ENCODE assay signal across 33 cellular contexts in the genomic region with DNA sequence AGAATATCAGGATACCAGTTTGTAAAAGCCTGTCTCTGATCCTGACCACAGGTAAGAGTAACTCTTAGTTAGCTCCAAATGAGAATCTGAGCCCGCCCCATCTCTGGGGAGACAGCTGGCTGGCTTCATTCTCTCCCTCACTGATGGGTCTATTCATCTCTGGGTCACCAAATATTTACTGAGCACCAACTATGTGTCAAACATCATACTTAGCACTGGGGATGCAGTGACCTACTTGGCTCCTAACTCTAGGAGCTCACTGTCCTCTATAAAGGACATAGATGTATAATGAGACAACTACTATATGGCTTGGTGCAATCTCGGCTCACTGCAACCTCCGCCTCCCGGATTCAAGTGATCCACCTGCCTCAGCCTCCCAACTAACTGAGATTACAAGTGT.
"Had no signal": no experiment of that assay in that cellular context is flagged by ENCODE, and none has a peak within 500 bp of the region (broad histone marks: within the 10 kb centered on the region; RNA-seq: fewer than 3 reads in every experiment).

No MANE protein-coding gene starts in this region.

- H3K4me1 ChIP-seq: adrenal gland had no signal

- H3K27me3 ChIP-seq: adrenal gland, ascending aorta, body of pancreas, brain microvascular endothelial cell, breast epithelium, cardiac muscle cell had no signal

- H3K36me3 ChIP-seq: adrenal gland, ascending aorta, brain microvascular endothelial cell, breast epithelium, cardiac muscle cell had no signal

- H3K4me3 ChIP-seq: adrenal gland, ascending aorta, body of pancreas, breast epithelium, cardiac muscle cell had no signal

- H3K9me3 ChIP-seq: adrenal gland, ascending aorta, body of pancreas, breast epithelium had no signal

- FAIRE-seq: astrocyte, bronchial epithelial cell had no signal

- ATAC-seq: activated naive CD4-positive, alpha-beta T cell treated with anti-CD3 and anti-CD28 coated beads, Interleukin-2, amount 50 U/mL, for 72 hours; activated naive CD8-positive, alpha-beta T cell treated with anti-CD3 and anti-CD28 coated beads, Interleukin-2, amount 50 U/mL, for 24 hours; activated T-cell treated with anti-CD3 and anti-CD28 coated beads, Interleukin-2, amount 50 U/mL, for 4 hours; activated T-cell treated with anti-CD3 and anti-CD28 coated beads, Interleukin-2, amount 50 U/mL, for 72 hours; activated T-helper 17 cell treated with anti-CD3 and anti-CD28 coated beads, Interleukin-2, amount 50 U/mL, for 72 hours; body of pancreas had no signal

- DNase-seq: activated effector memory CD4-positive, alpha-beta T cell treated with anti-CD3 and anti-CD28 coated beads, Interleukin-2, amount 50 U/mL, for 16 hours; activated effector memory CD4-positive, alpha-beta T cell treated with Interleukin-2 at 50 U/mL for 16 hours; activated gamma-delta T cell; activated gamma-delta T cell treated with Interleukin-2 at 50 U/mL for 16 hours; activated naive CD4-positive, alpha-beta T cell; activated naive CD4-positive, alpha-beta T cell treated with anti-CD3 and anti-CD28 coated beads for 36 hours; activated naive CD4-positive, alpha-beta T cell treated with anti-CD3 and anti-CD28 coated beads, Interleukin-2, amount 10 ng/mL, durations not matched to agents 7 days and 5 days; activated naive CD4-positive, alpha-beta T cell treated with anti-CD3 and anti-CD28 coated beads, Interleukin-2, amount 50 U/mL, for 16 hours; activated naive CD4-positive, alpha-beta T cell treated with Interleukin-2 at 50 U/mL for 16 hours; activated naive CD8-positive, alpha-beta T cell treated with anti-CD3 and anti-CD28 coated beads for 36 hours; activated naive CD8-positive, alpha-beta T cell treated with anti-CD3 and anti-CD28 coated beads, Interleukin-2, amount 10 ng/mL, durations not matched to agents 7 days and 5 days; activated naive CD8-positive, alpha-beta T cell treated with anti-CD3 and anti-CD28 coated beads, Interleukin-2, amount 50 U/mL, for 24 hours; activated T-cell treated with anti-CD3 and anti-CD28 coated beads, Interleukin-2, amount 50 U/mL, for 24 hours; activated T-cell treated with anti-CD3 and anti-CD28 coated beads, Interleukin-2, amount 50 U/mL, for 4 hours; activated T-cell treated with anti-CD3 and anti-CD28 coated beads, Interleukin-2, amount 50 U/mL, for 48 hours; activated T-cell treated with anti-CD3 and anti-CD28 coated beads, Interleukin-2, amount 50 U/mL, for 72 hours; adrenal gland; amniotic stem cell; amygdala; anterior cingulate cortex; aorta; body of pancreas; brain microvascular endothelial cell; caudate nucleus; central memory CD4-positive, alpha-beta T cell; cerebellar nuclear complex had no signal

- H3K27ac ChIP-seq: adrenal gland, ascending aorta, body of pancreas, brain microvascular endothelial cell, breast epithelium, cardiac muscle cell had no signal
